9 cellular contexts compared by ENCODE assay signal in genomic region chr14:59360923-59361794, GRCh38.
DNase-seq lines count a peak whose midpoint lies in the region; ATAC-seq, FAIRE-seq and TF ChIP-seq lines count a peak whose summit lies in the region.
"Had no signal": no experiment of that assay in that cellular context is flagged by ENCODE, and none has a peak within 500 bp of the region (broad histone marks: within the 10 kb centered on the region; RNA-seq: fewer than 3 reads in every experiment).

No MANE protein-coding gene starts in this region.

- H3K27ac ChIP-seq in mesodermal cell (ENCODE audit: low read depth, low read length, severe bottlenecking): peak overlapping the region; percentile 17

- WGBS in mesodermal cell (ENCODE audit: insufficient coverage in 2 of 2), 2 experiments: 96 to 97% methylated on average over 11 to 12 of the region's 13 CpGs

- peak; percentile 15 for DNase-seq in H54 (ENCODE audit: insufficient read length, low spot score)
- DNase-seq in NCI-H510A (lab: John Stamatoyannopoulos, UW): peak; percentile 92
- DNase-seq in cardiac fibroblast (ENCODE audit: low read depth in 2 of 2): peak; percentile 86 to 93
- DNase-seq in amniotic stem cell (lab: John Stamatoyannopoulos, UW): no peak
- DNase-seq: natural killer cell had no signal

- ATAC-seq in GM21423 (IDR thresholded peaks at IDR 0.05; ENCODE audit: unreplicated experiment): no peak
- ATAC-seq in activated T-helper 17 cell treated with anti-CD3 and anti-CD28 coated beads, Interleukin-2, amount 50 U/mL, for 72 hours (replicated peaks): no peak
- no peak for ATAC-seq in GM21367 (IDR thresholded peaks at IDR 0.05; ENCODE audit: unreplicated experiment)

- FAIRE-seq in H54 (lab: Jason Lieb, UNC): peak; percentile 79

- H3K36me3 Mint-ChIP-seq in activated T-helper 17 cell treated with anti-CD3 and anti-CD28 coated beads, Interleukin-2, amount 50 U/mL, for 72 hours (ENCODE audit: low read depth): peaks cover 63% of the 10 kb centered on the region

- H3K27me3 Mint-ChIP-seq in activated T-helper 17 cell treated with anti-CD3 and anti-CD28 coated beads, Interleukin-2, amount 50 U/mL, for 72 hours: no peaks in the 10 kb centered on the region

- TF ChIP-seq POLR2A in H54 (IDR thresholded peaks at IDR 0.05; ENCODE audit: low read depth, low read length): no peak

- H3K36me3 ChIP-seq in mesodermal cell (ENCODE audit: control insufficient read depth, insufficient read depth, low read length): peaks cover 35% of the 10 kb centered on the region

- no peak overlapping the region for H3K4me3 ChIP-seq in cardiac fibroblast (replicated peaks in 1 of 2; ENCODE audit: low read depth in 2 of 2, low read length in 2 of 2)
- H3K4me3 ChIP-seq in mesodermal cell (ENCODE audit: extremely low read depth, insufficient read depth, low read length, poor library complexity, severe bottlenecking): no peak overlapping the region

- H3K27ac Mint-ChIP-seq in activated T-helper 17 cell treated with anti-CD3 and anti-CD28 coated beads, Interleukin-2, amount 50 U/mL, for 72 hours: no peak overlapping the region

- H3K4me3 Mint-ChIP-seq in activated T-helper 17 cell treated with anti-CD3 and anti-CD28 coated beads, Interleukin-2, amount 50 U/mL, for 72 hours: no peak overlapping the region
- H3K4me3 Mint-ChIP-seq: natural killer cell had no signal

- H3K9me3 Mint-ChIP-seq in activated T-helper 17 cell treated with anti-CD3 and anti-CD28 coated beads, Interleukin-2, amount 50 U/mL, for 72 hours: no peaks in the 10 kb centered on the region
- H3K9me3 Mint-ChIP-seq: natural killer cell had no signal

- no peak for TF ChIP-seq CTCF in cardiac fibroblast (IDR thresholded peaks at IDR 0.05; ENCODE audit: low read depth, low read length)

- peaks cover 27% of the 10 kb centered on the region for H3K4me1 ChIP-seq in mesodermal cell (ENCODE audit: control insufficient read depth, insufficient read depth, low read length, poor library complexity, severe bottlenecking)

- no peaks in the 10 kb centered on the region for H3K9me3 ChIP-seq in mesodermal cell (ENCODE audit: control insufficient read depth, low read length)

- H3K4me1 Mint-ChIP-seq in activated T-helper 17 cell treated with anti-CD3 and anti-CD28 coated beads, Interleukin-2, amount 50 U/mL, for 72 hours: no peaks in the 10 kb centered on the region
